ENCODE assay signal across 30 cellular contexts in the genomic region with DNA sequence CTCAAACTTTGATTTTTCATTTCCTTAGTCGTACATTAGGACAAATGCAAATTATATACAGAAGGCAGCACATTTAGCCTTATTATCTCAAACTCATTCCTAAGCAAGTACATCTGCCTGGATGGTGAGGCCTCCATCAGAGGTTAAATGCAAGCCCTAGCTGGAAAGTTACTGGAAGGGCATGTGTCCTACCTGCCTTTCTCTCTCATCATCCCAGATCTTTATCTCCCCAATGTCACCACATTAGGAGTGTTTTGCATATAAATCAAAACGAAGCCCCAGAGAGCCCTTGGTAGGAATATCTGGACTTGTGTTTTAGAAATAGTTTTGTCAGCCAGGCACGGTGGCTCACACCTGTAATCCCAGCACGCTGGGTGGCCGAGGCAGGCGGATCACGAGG.
"Had no signal": no experiment of that assay in that cellular context is flagged by ENCODE, and none has a peak within 500 bp of the region (broad histone marks: within the 10 kb centered on the region; RNA-seq: fewer than 3 reads in every experiment).

No MANE protein-coding gene starts in this region.

- H3K36me3 ChIP-seq: brain microvascular endothelial cell had no signal

- H3K4me1 Mint-ChIP-seq: activated T-helper 17 cell treated with anti-CD3 and anti-CD28 coated beads, Interleukin-2, amount 50 U/mL, for 72 hours had no signal

- H3K27ac Mint-ChIP-seq: activated CD8-positive, alpha-beta T cell treated with anti-CD3 and anti-CD28 coated beads for 36 hours; activated naive CD8-positive, alpha-beta T cell treated with anti-CD3 and anti-CD28 coated beads for 36 hours; activated T-helper 17 cell treated with anti-CD3 and anti-CD28 coated beads, Interleukin-2, amount 50 U/mL, for 72 hours; T-helper 1 cell treated with Interleukin-12 subunit alpha and Interleukin-12 subunit beta and Interleukin-4 antibody, amounts not matched to agents 30 μg/mL and 1 μg/mL, for 36 hours; T-helper 2 cell treated with Interferon-gamma antibody and Interleukin-4, amounts not matched to agents 5 μg/mL and 100 μg/mL, for 36 hours had no signal

- DNase-seq: activated CD4-positive, alpha-beta T cell treated with anti-CD3 and anti-CD28 coated beads for 1 hour; activated CD4-positive, alpha-beta T cell treated with anti-CD3 and anti-CD28 coated beads for 48 hours; activated CD4-positive, CD25-positive, alpha-beta regulatory T cell; activated CD8-positive, alpha-beta T cell treated with anti-CD3 and anti-CD28 coated beads for 36 hours; activated effector memory CD4-positive, alpha-beta T cell treated with anti-CD3 and anti-CD28 coated beads, Interleukin-2, amount 50 U/mL, for 16 hours; activated naive CD4-positive, alpha-beta T cell; activated naive CD4-positive, alpha-beta T cell treated with anti-CD3 and anti-CD28 coated beads, Interleukin-2, amount 50 U/mL, for 16 hours; activated naive CD8-positive, alpha-beta T cell treated with anti-CD3 and anti-CD28 coated beads for 36 hours; activated T-cell treated with anti-CD3 and anti-CD28 coated beads, Interleukin-2, amount 50 U/mL, for 1 hour; activated T-cell treated with anti-CD3 and anti-CD28 coated beads, Interleukin-2, amount 50 U/mL, for 72 hours; amniotic stem cell; aorta; brain microvascular endothelial cell; MM.1S; MV-4-11; NCI-H1092; NCI-H1436 treated with DMSO at 0.1 percent for 48 hours; NCI-H1694 treated with DMSO at 0.1 percent for 48 hours; NCI-H2029 treated with DMSO at 0.1 percent for 48 hours; NCI-H2107; NCI-H2171; NCI-H510A; NCI-H69; PC-9; Right ventricle myocardium superior had no signal

- H3K4me3 ChIP-seq: PC-9, SK-N-MC had no signal

- H3K27me3 ChIP-seq: brain microvascular endothelial cell had no signal

- H3K9me3 Mint-ChIP-seq: activated CD8-positive, alpha-beta T cell treated with anti-CD3 and anti-CD28 coated beads for 36 hours; activated naive CD8-positive, alpha-beta T cell treated with anti-CD3 and anti-CD28 coated beads for 36 hours; activated T-cell treated with anti-CD3 and anti-CD28 coated beads, Interleukin-2, amount 50 U/mL, for 72 hours; activated T-helper 17 cell treated with anti-CD3 and anti-CD28 coated beads, Interleukin-2, amount 50 U/mL, for 72 hours; T-helper 1 cell treated with Interleukin-12 subunit alpha and Interleukin-12 subunit beta and Interleukin-4 antibody, amounts not matched to agents 30 μg/mL and 1 μg/mL, for 36 hours; T-helper 2 cell treated with Interferon-gamma antibody and Interleukin-4, amounts not matched to agents 5 μg/mL and 100 μg/mL, for 36 hours had no signal

- H3K9ac ChIP-seq: KMS-11 had no signal

- ATAC-seq: activated CD8-positive, alpha-beta T cell treated with anti-CD3 and anti-CD28 coated beads for 36 hours; activated T-cell treated with anti-CD3 and anti-CD28 coated beads, Interleukin-2, amount 50 U/mL, for 72 hours; activated T-helper 17 cell treated with anti-CD3 and anti-CD28 coated beads, Interleukin-2, amount 50 U/mL, for 72 hours had no signal

- H3K27ac ChIP-seq: brain microvascular endothelial cell, PC-9 had no signal

- H3K4me3 Mint-ChIP-seq: activated CD8-positive, alpha-beta T cell treated with anti-CD3 and anti-CD28 coated beads for 36 hours; activated naive CD8-positive, alpha-beta T cell treated with anti-CD3 and anti-CD28 coated beads for 36 hours; activated T-cell treated with anti-CD3 and anti-CD28 coated beads, Interleukin-2, amount 50 U/mL, for 72 hours; activated T-helper 17 cell treated with anti-CD3 and anti-CD28 coated beads, Interleukin-2, amount 50 U/mL, for 72 hours; T-helper 1 cell treated with Interleukin-12 subunit alpha and Interleukin-12 subunit beta and Interleukin-4 antibody, amounts not matched to agents 30 μg/mL and 1 μg/mL, for 36 hours; T-helper 2 cell treated with Interferon-gamma antibody and Interleukin-4, amounts not matched to agents 5 μg/mL and 100 μg/mL, for 36 hours had no signal

- H3K27me3 Mint-ChIP-seq: activated CD8-positive, alpha-beta T cell treated with anti-CD3 and anti-CD28 coated beads for 36 hours; activated naive CD8-positive, alpha-beta T cell treated with anti-CD3 and anti-CD28 coated beads for 36 hours; activated T-helper 17 cell treated with anti-CD3 and anti-CD28 coated beads, Interleukin-2, amount 50 U/mL, for 72 hours had no signal
